In the genomic region with DNA sequence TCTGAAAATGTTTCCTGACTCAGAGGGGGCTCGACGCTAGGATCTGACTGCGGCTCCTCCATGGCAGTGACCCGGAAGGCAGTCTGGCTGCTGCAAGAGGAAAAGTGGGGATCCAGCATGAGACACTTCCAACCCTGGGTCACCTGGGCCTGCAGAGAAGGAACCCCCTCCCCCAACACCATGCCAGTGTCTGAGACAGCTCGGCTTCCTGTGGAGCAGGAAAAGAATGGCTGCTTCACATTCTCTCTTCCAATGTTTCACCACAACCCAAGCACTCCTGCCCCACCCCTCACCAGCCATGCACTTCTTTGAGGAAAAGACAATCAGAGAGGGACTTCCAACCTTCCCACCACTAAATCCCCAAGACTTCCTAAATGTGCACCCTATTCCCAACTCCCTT, we compare ENCODE assay signal across 21 cellular contexts. TPM values are rescaled to one million over a fixed set of nuclear protein-coding genes. Genes with fewer than 3 reads are reported as not detected.
DNase-seq lines count a peak whose midpoint lies in the region; ATAC-seq and TF ChIP-seq lines count a peak whose summit lies in the region.
"Had no signal": no experiment of that assay in that cellular context is flagged by ENCODE, and none has a peak within 500 bp of the region (broad histone marks: within the 10 kb centered on the region; RNA-seq: fewer than 3 reads in every experiment).

No MANE protein-coding gene starts in this region.

- H3K4me1 ChIP-seq in iPS-20b (ENCODE audit: insufficient read depth, low read length), result peaks cover 16% of the 10 kb centered on the region
- H3K4me1 ChIP-seq in upper lobe of right lung, result no peaks in the 10 kb centered on the region
- H3K4me1 ChIP-seq: Peyer's patch had no signal

- H3K4me1 Mint-ChIP-seq in activated naive CD4-positive, alpha-beta T cell treated with anti-CD3 and anti-CD28 coated beads, Interleukin-2, amount 50 U/mL, for 24 hours, result peaks cover 7% of the 10 kb centered on the region
- peaks cover 2% of the 10 kb centered on the region for H3K4me1 Mint-ChIP-seq in activated naive CD4-positive, alpha-beta T cell treated with anti-CD3 and anti-CD28 coated beads for 36 hours (ENCODE audit: low read depth)
- peaks cover 46% of the 10 kb centered on the region for H3K4me1 Mint-ChIP-seq in WTC11
- H3K4me1 Mint-ChIP-seq in stimulated activated effector memory CD8-positive, alpha-beta T cell treated with anti-CD3 and anti-CD28 coated beads, Interleukin-12 subunit alpha, Interleukin-12 subunit beta, amount 100 ng/mL, for 72 hours, result peaks cover 8% of the 10 kb centered on the region
- H3K4me1 Mint-ChIP-seq in activated CD8-positive, alpha-beta T cell treated with anti-CD3 and anti-CD28 coated beads for 36 hours (ENCODE audit: low read depth), result peaks cover 3% of the 10 kb centered on the region

- TF ChIP-seq CTCF in WTC11 (IDR thresholded peaks at IDR 0.05), result no peak
- TF ChIP-seq CTCF in upper lobe of right lung (IDR thresholded peaks at IDR 0.05), result no peak
- TF ChIP-seq CTCF in activated CD8-positive, alpha-beta T cell treated with anti-CD3 and anti-CD28 coated beads for 36 hours (IDR thresholded peaks at IDR 0.05), result no peak

- no peaks in the 10 kb centered on the region for H3K27me3 Mint-ChIP-seq in activated naive CD4-positive, alpha-beta T cell treated with anti-CD3 and anti-CD28 coated beads, Interleukin-2, amount 50 U/mL, for 24 hours
- H3K27me3 Mint-ChIP-seq in activated naive CD4-positive, alpha-beta T cell treated with anti-CD3 and anti-CD28 coated beads for 36 hours (ENCODE audit: low read depth), result no peaks in the 10 kb centered on the region
- H3K27me3 Mint-ChIP-seq in WTC11 (ENCODE audit: low read depth), result no peaks in the 10 kb centered on the region; the same call in 1 of the 2 replicates
- H3K27me3 Mint-ChIP-seq in activated CD8-positive, alpha-beta T cell treated with anti-CD3 and anti-CD28 coated beads for 36 hours, result no peaks in the 10 kb centered on the region

- peak; percentile 51 for ATAC-seq in WTC11
- no peak for ATAC-seq in stimulated activated effector memory CD8-positive, alpha-beta T cell treated with anti-CD3 and anti-CD28 coated beads, Interleukin-12 subunit alpha, Interleukin-12 subunit beta, amount 100 ng/mL, for 72 hours
- ATAC-seq in upper lobe of right lung, result no peak
- ATAC-seq in activated CD8-positive, alpha-beta T cell treated with anti-CD3 and anti-CD28 coated beads for 36 hours, result no peak
- no peak for ATAC-seq in GM21619 (IDR thresholded peaks at IDR 0.05; ENCODE audit: unreplicated experiment)
- ATAC-seq: GM12878 had no signal

- POLR2A ChIA-PET in WTC11 (lab: Charles Lee), result interaction anchor here (0.7 to 4.0 kb wide), 4 partner anchors 11 to 72 kb away, joined by 3 to 29 read pairs (median 4); a partner anchor contains a TSS
- POLR2A ChIA-PET in activated CD8-positive, alpha-beta T cell treated with anti-CD3 and anti-CD28 coated beads for 36 hours (lab: Charles Lee), result interaction anchor here (11.2 kb wide), 1 partner anchor 10 kb away, joined by 78 read pairs; a partner anchor contains a TSS

- H3K4me3 ChIP-seq in iPS-20b (ENCODE audit: low read length), result peak overlapping the region; percentile 43; the same call in 1 of the 2 replicates
- no peak overlapping the region for H3K4me3 ChIP-seq in upper lobe of right lung
- H3K4me3 ChIP-seq: GM12878, Peyer's patch had no signal

- no peak overlapping the region for H3K4me3 Mint-ChIP-seq in activated naive CD4-positive, alpha-beta T cell treated with anti-CD3 and anti-CD28 coated beads, Interleukin-2, amount 50 U/mL, for 24 hours
- no peak overlapping the region for H3K4me3 Mint-ChIP-seq in activated naive CD4-positive, alpha-beta T cell treated with anti-CD3 and anti-CD28 coated beads for 36 hours
- H3K4me3 Mint-ChIP-seq in WTC11, result peak overlapping the region; percentile 57
- no peak overlapping the region for H3K4me3 Mint-ChIP-seq in stimulated activated effector memory CD8-positive, alpha-beta T cell treated with anti-CD3 and anti-CD28 coated beads, Interleukin-12 subunit alpha, Interleukin-12 subunit beta, amount 100 ng/mL, for 72 hours
- H3K4me3 Mint-ChIP-seq in activated CD8-positive, alpha-beta T cell treated with anti-CD3 and anti-CD28 coated beads for 36 hours, result no peak overlapping the region

- H3K27me3 ChIP-seq in iPS-20b (ENCODE audit: insufficient read depth, low read length) (no peaks in the 10 kb centered on the region), upper lobe of right lung (no peaks in the 10 kb centered on the region)
- H3K27me3 ChIP-seq: Peyer's patch had no signal

- H3K9me3 Mint-ChIP-seq in activated naive CD4-positive, alpha-beta T cell treated with anti-CD3 and anti-CD28 coated beads, Interleukin-2, amount 50 U/mL, for 24 hours, result no peaks in the 10 kb centered on the region
- H3K9me3 Mint-ChIP-seq in activated naive CD4-positive, alpha-beta T cell treated with anti-CD3 and anti-CD28 coated beads for 36 hours, result peaks cover 9% of the 10 kb centered on the region
- peaks cover 10% of the 10 kb centered on the region for H3K9me3 Mint-ChIP-seq in WTC11
- H3K9me3 Mint-ChIP-seq in stimulated activated effector memory CD8-positive, alpha-beta T cell treated with anti-CD3 and anti-CD28 coated beads, Interleukin-12 subunit alpha, Interleukin-12 subunit beta, amount 100 ng/mL, for 72 hours, result peaks cover 4% of the 10 kb centered on the region
- peaks cover 8% of the 10 kb centered on the region for H3K9me3 Mint-ChIP-seq in activated CD8-positive, alpha-beta T cell treated with anti-CD3 and anti-CD28 coated beads for 36 hours

- DNase-seq in activated naive CD4-positive, alpha-beta T cell treated with anti-CD3 and anti-CD28 coated beads for 36 hours, result no peak
- peak; percentile 50 for DNase-seq in WTC11 (ENCODE audit: low spot score)
- DNase-seq in stimulated activated effector memory CD8-positive, alpha-beta T cell treated with anti-CD3 and anti-CD28 coated beads, Interleukin-12 subunit alpha, Interleukin-12 subunit beta, amount 100 ng/mL, for 72 hours (ENCODE audit: low spot score in 2 of 2), result no peak
- DNase-seq in upper lobe of right lung, result no peak
- DNase-seq in activated CD8-positive, alpha-beta T cell treated with anti-CD3 and anti-CD28 coated beads for 36 hours, result no peak
- DNase-seq: 8988T, COR-L47, DMS53, KG1, NCI-H1092 treated with DMSO at 0.1 percent for 48 hours, NCI-H1694, NCI-H82, Peyer's patch, SHP77 had no signal

- H3K9ac ChIP-seq in iPS-20b (ENCODE audit: low read depth, low read length), result peak overlapping the region; percentile 40; the same call in 1 of the 2 replicates

- H3K9me3 ChIP-seq in iPS-20b (ENCODE audit: insufficient read depth, low read depth, low read length) (peaks cover 4% of the 10 kb centered on the region; the same call in 1 of the 2 replicates), upper lobe of right lung (peaks cover 5% of the 10 kb centered on the region)

- CTCF ChIA-PET in activated naive CD4-positive, alpha-beta T cell treated with anti-CD3 and anti-CD28 coated beads for 36 hours (lab: Charles Lee), result no interaction called here
- CTCF ChIA-PET in WTC11 (lab: Charles Lee), result interaction anchor here (0.7 to 4.5 kb wide), 10 partner anchors 9 to 62 kb away, joined by 3 to 43 read pairs (median 5); a partner anchor contains a TSS
- CTCF ChIA-PET in activated CD8-positive, alpha-beta T cell treated with anti-CD3 and anti-CD28 coated beads for 36 hours (lab: Charles Lee), result interaction anchor here (1.0 to 2.0 kb wide), 2 partner anchors 9 to 11 kb away, joined by 3 to 5 read pairs; a partner anchor contains a TSS

- peak overlapping the region; percentile 36 for H3K27ac ChIP-seq in iPS-20b (ENCODE audit: low read length)
- no peak overlapping the region for H3K27ac ChIP-seq in upper lobe of right lung
- H3K27ac ChIP-seq: C4-2B, Peyer's patch had no signal

- H3K36me3 ChIP-seq in iPS-20b (ENCODE audit: insufficient read depth, low read depth, low read length), result peaks cover 43% of the 10 kb centered on the region
- peaks cover 46% of the 10 kb centered on the region for H3K36me3 ChIP-seq in upper lobe of right lung

- intact Hi-C loops in activated naive CD4-positive, alpha-beta T cell treated with anti-CD3 and anti-CD28 coated beads for 36 hours (cut with micrococcal nuclease), result no loop called here
- intact Hi-C loops in upper lobe of right lung (cut with DNase I), result no loop called here
- intact Hi-C loops in activated CD8-positive, alpha-beta T cell treated with anti-CD3 and anti-CD28 coated beads for 36 hours (cut with micrococcal nuclease), result no loop called here

- peak overlapping the region; percentile 65 for H3K27ac Mint-ChIP-seq in activated naive CD4-positive, alpha-beta T cell treated with anti-CD3 and anti-CD28 coated beads, Interleukin-2, amount 50 U/mL, for 24 hours
- no peak overlapping the region for H3K27ac Mint-ChIP-seq in activated naive CD4-positive, alpha-beta T cell treated with anti-CD3 and anti-CD28 coated beads for 36 hours
- H3K27ac Mint-ChIP-seq in WTC11, result peak overlapping the region; percentile 98
- H3K27ac Mint-ChIP-seq in stimulated activated effector memory CD8-positive, alpha-beta T cell treated with anti-CD3 and anti-CD28 coated beads, Interleukin-12 subunit alpha, Interleukin-12 subunit beta, amount 100 ng/mL, for 72 hours, result peak overlapping the region; percentile 26
- no peak overlapping the region for H3K27ac Mint-ChIP-seq in activated CD8-positive, alpha-beta T cell treated with anti-CD3 and anti-CD28 coated beads for 36 hours

- peaks cover 16% of the 10 kb centered on the region for H3K36me3 Mint-ChIP-seq in activated naive CD4-positive, alpha-beta T cell treated with anti-CD3 and anti-CD28 coated beads, Interleukin-2, amount 50 U/mL, for 24 hours
- peaks cover 33% of the 10 kb centered on the region for H3K36me3 Mint-ChIP-seq in activated naive CD4-positive, alpha-beta T cell treated with anti-CD3 and anti-CD28 coated beads for 36 hours (ENCODE audit: low read depth)
- peaks cover 37% of the 10 kb centered on the region for H3K36me3 Mint-ChIP-seq in WTC11
- peaks cover 66% of the 10 kb centered on the region for H3K36me3 Mint-ChIP-seq in stimulated activated effector memory CD8-positive, alpha-beta T cell treated with anti-CD3 and anti-CD28 coated beads, Interleukin-12 subunit alpha, Interleukin-12 subunit beta, amount 100 ng/mL, for 72 hours
- peaks cover 39% of the 10 kb centered on the region for H3K36me3 Mint-ChIP-seq in activated CD8-positive, alpha-beta T cell treated with anti-CD3 and anti-CD28 coated beads for 36 hours (ENCODE audit: low read depth)

RNA-seq across cellular contexts. Expression of a gene that starts 10.8 kb away (rescaled TPM):
- 100 to 1,000 TPM; 148 to 149 TPM for total RNA-seq in activated naive CD4-positive, alpha-beta T cell treated with anti-CD3 and anti-CD28 coated beads for 36 hours
- total RNA-seq in WTC11 (2021) (173 to 179 TPM (median 176 TPM) in 3 replicates), upper lobe of right lung (41.7 TPM)
- 100 to 1,000 TPM; 129 to 138 TPM for total RNA-seq in activated CD8-positive, alpha-beta T cell treated with anti-CD3 and anti-CD28 coated beads for 36 hours

RNA-seq across cellular contexts. Expression of a gene that starts 11.7 kb away (rescaled TPM):
- total RNA-seq in activated naive CD4-positive, alpha-beta T cell treated with anti-CD3 and anti-CD28 coated beads for 36 hours, result 10 to 100 TPM; 13.7 to 14.7 TPM
- total RNA-seq in WTC11 (2021) (35.5 to 37.3 TPM (median 37.2 TPM) in 3 replicates), upper lobe of right lung (5.7 TPM)
- 10 to 100 TPM; 27.5 to 28.6 TPM for total RNA-seq in activated CD8-positive, alpha-beta T cell treated with anti-CD3 and anti-CD28 coated beads for 36 hours

RNA-seq across cellular contexts. Expression of a gene that starts 25.8 kb away (rescaled TPM):
- under 1 TPM; 0.14 to 0.30 TPM for total RNA-seq in activated naive CD4-positive, alpha-beta T cell treated with anti-CD3 and anti-CD28 coated beads for 36 hours
- total RNA-seq in WTC11 (2021), result 29.1 to 37.5 TPM (median 35.9 TPM) in 3 replicates
- total RNA-seq in upper lobe of right lung, result 4.8 TPM
- under 1 TPM in 1 of 2 experiments, not detected in 1; 0.38 TPM for total RNA-seq in activated CD8-positive, alpha-beta T cell treated with anti-CD3 and anti-CD28 coated beads for 36 hours
- total RNA-seq: MCF 10A, NCI-H460 had no signal

RNA-seq across cellular contexts. Expression of a gene that starts 28.5 kb away (rescaled TPM):
- not detected for total RNA-seq in activated naive CD4-positive, alpha-beta T cell treated with anti-CD3 and anti-CD28 coated beads for 36 hours
- total RNA-seq in WTC11 (2021), result 14.3 to 14.7 TPM (median 14.5 TPM) in 3 replicates
- 0.32 TPM for total RNA-seq in upper lobe of right lung
- not detected for total RNA-seq in activated CD8-positive, alpha-beta T cell treated with anti-CD3 and anti-CD28 coated beads for 36 hours

RNA-seq across cellular contexts. Expression of a gene that starts 41.0 kb away (rescaled TPM):
- total RNA-seq in activated naive CD4-positive, alpha-beta T cell treated with anti-CD3 and anti-CD28 coated beads for 36 hours, result not detected
- total RNA-seq in WTC11 (2021) (0.17 to 0.34 TPM (median 0.27 TPM) in 3 replicates), upper lobe of right lung (0.58 TPM)
- not detected for total RNA-seq in activated CD8-positive, alpha-beta T cell treated with anti-CD3 and anti-CD28 coated beads for 36 hours
- total RNA-seq: GM12878, NCI-H460 had no signal

Comparison
In these comparisons a context has a peak if more than half of its experiments do, and no peak if none do; other contexts are left out.
1. H3K27ac Mint-ChIP-seq: peak in activated naive CD4-positive, alpha-beta T cell treated with anti-CD3 and anti-CD28 coated beads, Interleukin-2, amount 50 U/mL, for 24 hours (single experiment), WTC11 (single experiment) and stimulated activated effector memory CD8-positive, alpha-beta T cell treated with anti-CD3 and anti-CD28 coated beads, Interleukin-12 subunit alpha, Interleukin-12 subunit beta, amount 100 ng/mL, for 72 hours (single experiment); none in activated naive CD4-positive, alpha-beta T cell treated with anti-CD3 and anti-CD28 coated beads for 36 hours (single experiment) and activated CD8-positive, alpha-beta T cell treated with anti-CD3 and anti-CD28 coated beads for 36 hours (single experiment).